In the genomic region with DNA sequence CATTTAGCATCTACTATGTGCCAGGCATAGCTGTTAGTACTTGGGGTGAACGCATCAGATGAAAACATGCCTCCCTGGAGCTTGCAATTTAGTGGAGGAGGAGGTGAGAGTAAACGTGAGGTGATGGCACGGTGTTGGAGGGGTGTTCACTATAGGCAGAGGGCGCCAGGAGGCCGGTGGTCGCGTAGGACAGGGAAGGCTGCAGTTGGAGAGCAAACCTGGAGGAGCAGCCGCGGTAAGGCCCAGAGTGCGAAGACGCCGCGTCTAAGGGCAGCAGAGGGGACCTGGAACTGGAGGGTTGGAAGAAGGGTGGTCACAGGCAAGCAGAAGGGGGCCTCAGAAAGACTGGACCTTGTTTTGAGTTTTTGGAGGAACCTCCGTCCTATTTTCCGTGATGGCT, we compare ENCODE assay signal across 22 cellular contexts. TPM values are rescaled to one million over a fixed set of nuclear protein-coding genes. Genes with fewer than 3 reads are reported as not detected.
DNase-seq lines count a peak whose midpoint lies in the region; ATAC-seq and TF ChIP-seq lines count a peak whose summit lies in the region.
"Had no signal": no experiment of that assay in that cellular context is flagged by ENCODE, and none has a peak within 500 bp of the region (broad histone marks: within the 10 kb centered on the region; RNA-seq: fewer than 3 reads in every experiment).

No MANE protein-coding gene starts in this region.

- CTCF ChIA-PET in WTC11 (lab: Charles Lee) (interaction anchor here (0.9 to 3.0 kb wide), 5 partner anchors 11 to 106 kb away, joined by 3 to 10 read pairs (median 3); a partner anchor contains a TSS), GM10248 (lab: Yijun Ruan, JAX) (interaction anchor here (1.4 kb wide), 1 partner anchor 10 kb away, joined by 3 read pairs; a partner anchor contains a TSS)

- TF ChIP-seq CTCF in WTC11 (IDR thresholded peaks at IDR 0.05), result no peak
- TF ChIP-seq CTCF in GM10248 (IDR thresholded peaks at IDR 0.05; ENCODE audit: control extremely low read depth, extremely low read depth, low read depth, missing control alignments), result no peak

- ATAC-seq in WTC11 (peak; percentile 81), GM18861 (IDR thresholded peaks at IDR 0.05; ENCODE audit: unreplicated experiment) (no peak), GM21515 (IDR thresholded peaks at IDR 0.05; ENCODE audit: unreplicated experiment) (no peak)
- no peak for ATAC-seq in stimulated activated effector memory CD8-positive, alpha-beta T cell treated with anti-CD3 and anti-CD28 coated beads, Interleukin-12 subunit alpha, Interleukin-12 subunit beta, amount 100 ng/mL, for 72 hours
- ATAC-seq: body of pancreas had no signal

- H3K9me3 Mint-ChIP-seq in WTC11, result no peaks in the 10 kb centered on the region
- H3K9me3 Mint-ChIP-seq in stimulated activated effector memory CD8-positive, alpha-beta T cell treated with anti-CD3 and anti-CD28 coated beads, Interleukin-12 subunit alpha, Interleukin-12 subunit beta, amount 100 ng/mL, for 72 hours, result no peaks in the 10 kb centered on the region
- H3K9me3 Mint-ChIP-seq: activated naive CD8-positive, alpha-beta T cell treated with anti-CD3 and anti-CD28 coated beads, Interleukin-2, amount 10 ng/mL, durations not matched to agents 7 days and 5 days; activated T-cell treated with anti-CD3 and anti-CD28 coated beads, Interleukin-2, amount 50 U/mL, for 72 hours; immature natural killer cell had no signal

- H3K4me3 Mint-ChIP-seq in WTC11, result peak overlapping the region; percentile 85
- H3K4me3 Mint-ChIP-seq in stimulated activated effector memory CD8-positive, alpha-beta T cell treated with anti-CD3 and anti-CD28 coated beads, Interleukin-12 subunit alpha, Interleukin-12 subunit beta, amount 100 ng/mL, for 72 hours, result peak overlapping the region; percentile 75

- H3K4me1 Mint-ChIP-seq in WTC11, result peaks cover 16% of the 10 kb centered on the region
- peaks cover 21% of the 10 kb centered on the region for H3K4me1 Mint-ChIP-seq in stimulated activated effector memory CD8-positive, alpha-beta T cell treated with anti-CD3 and anti-CD28 coated beads, Interleukin-12 subunit alpha, Interleukin-12 subunit beta, amount 100 ng/mL, for 72 hours

- H3K27me3 Mint-ChIP-seq in WTC11 (ENCODE audit: low read depth), result peaks cover 68% of the 10 kb centered on the region

- DNase-seq in activated effector memory CD4-positive, alpha-beta T cell treated with anti-CD3 and anti-CD28 coated beads, Interleukin-2, amount 50 U/mL, for 16 hours, result peak; percentile 44
- DNase-seq in activated effector memory CD4-positive, alpha-beta T cell treated with Interleukin-2 at 50 U/mL for 16 hours, result no peak
- DNase-seq in WTC11 (ENCODE audit: low spot score), result peak; percentile 57
- peak; percentile 48 for DNase-seq in iPS-NIHi7 (ENCODE audit: extremely low spot score)
- DNase-seq in stimulated activated effector memory CD8-positive, alpha-beta T cell treated with anti-CD3 and anti-CD28 coated beads, Interleukin-12 subunit alpha, Interleukin-12 subunit beta, amount 100 ng/mL, for 72 hours (ENCODE audit: low spot score in 2 of 2), result no peak
- DNase-seq in GM10248 (ENCODE audit: extremely low spot score), result no peak
- DNase-seq: activated naive CD8-positive, alpha-beta T cell treated with anti-CD3 and anti-CD28 coated beads, Interleukin-2, amount 10 ng/mL, durations not matched to agents 7 days and 5 days; activated T-cell treated with anti-CD3 and anti-CD28 coated beads, Interleukin-2, amount 50 U/mL, for 72 hours; colonic mucosa; immature natural killer cell; KG1; left ventricle myocardium superior; MV-4-11; NCI-H1694 treated with DMSO at 0.1 percent for 48 hours; NCI-H82; SIG-M5; stimulated activated CD4-positive, alpha-beta T cell treated with anti-CD3 and anti-CD28 coated beads, Interleukin-4, amount 100 ng/mL, for 4 hours; WERI-Rb-1 had no signal

- no peaks in the 10 kb centered on the region for H3K36me3 Mint-ChIP-seq in WTC11
- H3K36me3 Mint-ChIP-seq in stimulated activated effector memory CD8-positive, alpha-beta T cell treated with anti-CD3 and anti-CD28 coated beads, Interleukin-12 subunit alpha, Interleukin-12 subunit beta, amount 100 ng/mL, for 72 hours, result no peaks in the 10 kb centered on the region
- H3K36me3 Mint-ChIP-seq: activated naive CD8-positive, alpha-beta T cell treated with anti-CD3 and anti-CD28 coated beads, Interleukin-2, amount 10 ng/mL, durations not matched to agents 7 days and 5 days; immature natural killer cell had no signal

- POLR2A ChIA-PET in WTC11 (lab: Charles Lee) (interaction anchor here (1.2 to 1.7 kb wide), 2 partner anchors 11 to 233 kb away, joined by 5 to 19 read pairs; a partner anchor contains a TSS), GM10248 (lab: Yijun Ruan, JAX) (interaction anchor here (0.7 kb wide), 1 partner anchor 20 kb away, joined by 4 read pairs; no protein-coding TSS in a partner anchor)

- H3K27ac Mint-ChIP-seq in WTC11, result no peak overlapping the region
- H3K27ac Mint-ChIP-seq in stimulated activated effector memory CD8-positive, alpha-beta T cell treated with anti-CD3 and anti-CD28 coated beads, Interleukin-12 subunit alpha, Interleukin-12 subunit beta, amount 100 ng/mL, for 72 hours, result no peak overlapping the region
- H3K27ac Mint-ChIP-seq: activated naive CD8-positive, alpha-beta T cell treated with anti-CD3 and anti-CD28 coated beads, Interleukin-2, amount 10 ng/mL, durations not matched to agents 7 days and 5 days; activated T-cell treated with anti-CD3 and anti-CD28 coated beads, Interleukin-2, amount 50 U/mL, for 72 hours; immature natural killer cell had no signal

TF ChIP-seq in WTC11, 78 proteins besides CTCF, POLR2A, EP300 and RAD21:
- no peak for TF ChIP-seq NFYB (CRISPR knock-in tag; conservative IDR thresholded peaks at IDR 0.05; ENCODE audit: low read depth)
- TF ChIP-seq, protein P1, sequence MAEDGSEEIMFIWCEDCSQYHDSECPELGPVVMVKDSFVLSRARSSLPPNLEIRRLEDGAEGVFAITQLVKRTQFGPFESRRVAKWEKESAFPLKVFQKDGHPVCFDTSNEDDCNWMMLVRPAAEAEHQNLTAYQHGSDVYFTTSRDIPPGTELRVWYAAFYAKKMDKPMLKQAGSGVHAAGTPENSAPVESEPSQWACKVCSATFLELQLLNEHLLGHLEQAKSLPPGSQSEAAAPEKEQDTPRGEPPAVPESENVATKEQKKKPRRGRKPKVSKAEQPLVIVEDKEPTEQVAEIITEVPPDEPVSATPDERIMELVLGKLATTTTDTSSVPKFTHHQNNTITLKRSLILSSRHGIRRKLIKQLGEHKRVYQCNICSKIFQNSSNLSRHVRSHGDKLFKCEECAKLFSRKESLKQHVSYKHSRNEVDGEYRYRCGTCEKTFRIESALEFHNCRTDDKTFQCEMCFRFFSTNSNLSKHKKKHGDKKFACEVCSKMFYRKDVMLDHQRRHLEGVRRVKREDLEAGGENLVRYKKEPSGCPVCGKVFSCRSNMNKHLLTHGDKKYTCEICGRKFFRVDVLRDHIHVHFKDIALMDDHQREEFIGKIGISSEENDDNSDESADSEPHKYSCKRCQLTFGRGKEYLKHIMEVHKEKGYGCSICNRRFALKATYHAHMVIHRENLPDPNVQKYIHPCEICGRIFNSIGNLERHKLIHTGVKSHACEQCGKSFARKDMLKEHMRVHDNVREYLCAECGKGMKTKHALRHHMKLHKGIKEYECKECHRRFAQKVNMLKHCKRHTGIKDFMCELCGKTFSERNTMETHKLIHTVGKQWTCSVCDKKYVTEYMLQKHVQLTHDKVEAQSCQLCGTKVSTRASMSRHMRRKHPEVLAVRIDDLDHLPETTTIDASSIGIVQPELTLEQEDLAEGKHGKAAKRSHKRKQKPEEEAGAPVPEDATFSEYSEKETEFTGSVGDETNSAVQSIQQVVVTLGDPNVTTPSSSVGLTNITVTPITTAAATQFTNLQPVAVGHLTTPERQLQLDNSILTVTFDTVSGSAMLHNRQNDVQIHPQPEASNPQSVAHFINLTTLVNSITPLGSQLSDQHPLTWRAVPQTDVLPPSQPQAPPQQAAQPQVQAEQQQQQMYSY (CRISPR knock-in tag; IDR thresholded peaks at IDR 0.05), result peak; percentile 68; the same call in 1 of the 2 replicates
- TF ChIP-seq, protein P2, sequence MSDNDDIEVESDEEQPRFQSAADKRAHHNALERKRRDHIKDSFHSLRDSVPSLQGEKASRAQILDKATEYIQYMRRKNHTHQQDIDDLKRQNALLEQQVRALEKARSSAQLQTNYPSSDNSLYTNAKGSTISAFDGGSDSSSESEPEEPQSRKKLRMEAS (CRISPR knock-in tag; IDR thresholded peaks at IDR 0.05), result 0 out of 2 replicates have a peak, but pooled peaks have one; percentile 26

RNA-seq across cellular contexts. Expression of a gene that starts 30.2 kb away (rescaled TPM):
- 1.5 to 2.7 TPM (median 2.6 TPM) in 3 replicates for total RNA-seq in WTC11 (2021)
- total RNA-seq: glomerular endothelial cell had no signal

RNA-seq across cellular contexts. Expression of a gene that starts 40.2 kb away (rescaled TPM):
- total RNA-seq in WTC11 (2021), result 27.9 to 34.3 TPM (median 28.4 TPM) in 3 replicates

RNA-seq across cellular contexts. Expression of a gene that starts 40.3 kb away (rescaled TPM):
- total RNA-seq in WTC11 (2021), result 121 to 141 TPM (median 121 TPM) in 3 replicates

Comparison
In these comparisons a context has a peak if more than half of its experiments do, and no peak if none do; other contexts are left out.
1. DNase-seq: peak in activated effector memory CD4-positive, alpha-beta T cell treated with anti-CD3 and anti-CD28 coated beads, Interleukin-2, amount 50 U/mL, for 16 hours (single experiment), WTC11 (single experiment) and iPS-NIHi7 (single experiment); none in activated effector memory CD4-positive, alpha-beta T cell treated with Interleukin-2 at 50 U/mL for 16 hours (single experiment), stimulated activated effector memory CD8-positive, alpha-beta T cell treated with anti-CD3 and anti-CD28 coated beads, Interleukin-12 subunit alpha, Interleukin-12 subunit beta, amount 100 ng/mL, for 72 hours (0 of 2) and GM10248 (single experiment).